ENCODE assay signal across 24 cellular contexts in the genomic region with DNA sequence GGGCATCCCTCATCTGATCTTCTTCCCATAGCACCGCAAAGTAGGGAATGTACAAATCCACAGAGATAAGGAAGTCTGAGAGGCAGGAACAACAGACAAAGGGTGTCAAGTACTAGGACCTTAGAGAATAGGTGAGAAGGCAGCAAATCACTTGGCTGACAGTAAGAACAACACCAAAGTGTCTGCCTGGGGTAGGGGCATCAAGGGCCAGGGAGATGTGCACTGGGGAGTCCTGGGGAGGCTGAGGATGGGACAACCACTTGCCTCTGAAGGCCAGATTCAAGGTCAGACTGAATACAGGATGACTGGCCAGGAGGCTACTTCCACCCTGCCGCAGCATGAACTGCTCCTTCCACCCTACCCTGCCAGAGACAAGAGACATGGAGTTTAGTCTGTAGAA.
"Had no signal": no experiment of that assay in that cellular context is flagged by ENCODE, and none has a peak within 500 bp of the region (broad histone marks: within the 10 kb centered on the region; RNA-seq: fewer than 3 reads in every experiment).

No MANE protein-coding gene starts in this region.

- H3K4me1 ChIP-seq: heart right ventricle, left lung, lower lobe of right lung, right lobe of liver had no signal

- DNase-seq: activated CD4-positive, alpha-beta memory T cell treated with anti-CD3 and anti-CD28 coated beads for 36 hours; activated CD4-positive, alpha-beta T cell treated with anti-CD3 and anti-CD28 coated beads for 48 hours; activated CD4-positive, CD25-positive, alpha-beta regulatory T cell; activated CD8-positive, alpha-beta memory T cell treated with anti-CD3 and anti-CD28 coated beads, Interleukin-2, amount 50 U/mL, for 48 hours; activated naive CD4-positive, alpha-beta T cell treated with anti-CD3 and anti-CD28 coated beads, Interleukin-2, amount 50 U/mL, for 16 hours; activated T-cell treated with anti-CD3 and anti-CD28 coated beads, Interleukin-2, amount 50 U/mL, for 4 hours; amniotic stem cell; brain microvascular endothelial cell; caudate nucleus; esophagus squamous epithelium; foreskin melanocyte; heart right ventricle; left lung; lower lobe of right lung; mesenchymal stem cell; ovary; right lobe of liver; stimulated activated CD4-positive, alpha-beta T cell treated with anti-CD3 and anti-CD28 coated beads, Interleukin-2, amount 100 ng/mL, for 48 hours; trophoblast cell had no signal

- H3K27ac Mint-ChIP-seq: activated CD4-positive, alpha-beta memory T cell treated with anti-CD3 and anti-CD28 coated beads for 36 hours; nephron; progenitor cell of endocrine pancreas; stimulated activated naive CD8-positive, alpha-beta T cell treated with anti-CD3 and anti-CD28 coated beads, Interleukin-15, Interleukin-2, amounts not matched to agents 100 ng/mL and 50 ng/mL, for 24 hours had no signal

- H3K27me3 ChIP-seq: brain microvascular endothelial cell, esophagus squamous epithelium, left lung, neutrophil, ovary, right lobe of liver had no signal

- H3K36me3 Mint-ChIP-seq: activated CD4-positive, alpha-beta memory T cell treated with anti-CD3 and anti-CD28 coated beads for 36 hours had no signal

- H3K4me3 ChIP-seq: esophagus squamous epithelium, heart right ventricle, left lung, lower lobe of right lung, ovary, right lobe of liver, thoracic aorta had no signal

- H3K4me3 Mint-ChIP-seq: activated CD4-positive, alpha-beta memory T cell treated with anti-CD3 and anti-CD28 coated beads for 36 hours; activated T-cell treated with anti-CD3 and anti-CD28 coated beads, Interleukin-2, amount 50 U/mL, for 4 hours; nephron; stimulated activated naive CD8-positive, alpha-beta T cell treated with anti-CD3 and anti-CD28 coated beads, Interleukin-15, Interleukin-2, amounts not matched to agents 100 ng/mL and 50 ng/mL, for 24 hours had no signal

- H3K27me3 Mint-ChIP-seq: activated CD4-positive, alpha-beta memory T cell treated with anti-CD3 and anti-CD28 coated beads for 36 hours; stimulated activated naive CD8-positive, alpha-beta T cell treated with anti-CD3 and anti-CD28 coated beads, Interleukin-15, Interleukin-2, amounts not matched to agents 100 ng/mL and 50 ng/mL, for 24 hours had no signal

- H3K27ac ChIP-seq: brain microvascular endothelial cell, esophagus squamous epithelium, heart right ventricle, left lung, lower lobe of right lung, neutrophil, ovary, right lobe of liver, thoracic aorta had no signal

- H3K9me3 Mint-ChIP-seq: activated CD4-positive, alpha-beta memory T cell treated with anti-CD3 and anti-CD28 coated beads for 36 hours had no signal

- H3K36me3 ChIP-seq: brain microvascular endothelial cell, esophagus squamous epithelium, heart right ventricle, left lung, lower lobe of right lung, neutrophil, ovary, right lobe of liver, thoracic aorta had no signal

- ATAC-seq: activated T-cell treated with anti-CD3 and anti-CD28 coated beads, Interleukin-2, amount 50 U/mL, for 4 hours; heart right ventricle; left lung; lower lobe of right lung; right lobe of liver had no signal

- H3K9me3 ChIP-seq: esophagus squamous epithelium, heart right ventricle, left lung, lower lobe of right lung, neutrophil, ovary, right lobe of liver, thoracic aorta had no signal
